1 cellular context compared by ENCODE assay signal in genomic region chr2:108533832-108534576, GRCh38.
TF ChIP-seq lines count a peak whose summit lies in the region.

Gene LIMS1, plus strand, starts transcription at chr2:108534470. Its CDS starts 93 bp downstream, at chr2:108534563.

TF ChIP-seq in HepG2, 621 proteins besides CTCF, POLR2A, EP300 and RAD21 (continued from another document and continues in another):
- peak; percentile 91 for TF ChIP-seq PRDM15 (CRISPR knock-in tag; IDR thresholded peaks at IDR 0.05)
- peak; percentile 60; the same call in 1 of the 2 replicates for TF ChIP-seq MED13 (CRISPR knock-in tag; IDR thresholded peaks at IDR 0.05)
- TF ChIP-seq ZNF709 (CRISPR knock-in tag; IDR thresholded peaks at IDR 0.05), result peak; percentile 79; the same call in 1 of the 2 replicates
- peak; percentile 91 for TF ChIP-seq TBX2 (CRISPR knock-in tag; IDR thresholded peaks at IDR 0.05; ENCODE audit: borderline replicate concordance)
- TF ChIP-seq ARID2 (CRISPR knock-in tag; IDR thresholded peaks at IDR 0.05; ENCODE audit: borderline replicate concordance), result peak; percentile 85; the same call in 1 of the 2 replicates
- no peak for TF ChIP-seq MAFK (conservative IDR thresholded peaks at IDR 0.05 in 1 of 2, IDR thresholded peaks at IDR 0.05 in 1 of 2; ENCODE audit: low read length in 2 of 2)
- peak; percentile 94; the same call in 1 of the 2 replicates for TF ChIP-seq ZNF614 (CRISPR knock-in tag; IDR thresholded peaks at IDR 0.05; ENCODE audit: borderline replicate concordance)
- TF ChIP-seq IKZF4 (CRISPR knock-in tag; IDR thresholded peaks at IDR 0.05; ENCODE audit: borderline replicate concordance, low read depth, not compliant biosample characterization), result peak; percentile 63
- no peak for TF ChIP-seq FIP1L1 (IDR thresholded peaks at IDR 0.05; ENCODE audit: borderline replicate concordance, insufficient read depth, low read depth, low read length)
- TF ChIP-seq ATF7-NPFF (CRISPR knock-in tag; IDR thresholded peaks at IDR 0.05; ENCODE audit: low read depth), result peak; percentile 90
- TF ChIP-seq AGO2 (optimal IDR thresholded peaks at IDR 0.05; ENCODE audit: low read depth, low read length), result peak; percentile 93
- TF ChIP-seq RNF2 (conservative IDR thresholded peaks at IDR 0.05; ENCODE audit: low read depth), result 0 out of 2 replicates have a peak, but pooled peaks have one; percentile 77
- TF ChIP-seq SATB2 (CRISPR knock-in tag; IDR thresholded peaks at IDR 0.05), result no peak
- TF ChIP-seq SIN3A (IDR thresholded peaks at IDR 0.05; ENCODE audit: borderline replicate concordance, low read depth, low read length), result peak; percentile 61; the same call in 1 of the 2 replicates
- TF ChIP-seq RERE (CRISPR knock-in tag; IDR thresholded peaks at IDR 0.05; ENCODE audit: low read depth), result no peak
- peak; percentile 21; the same call in 1 of the 2 replicates for TF ChIP-seq ZSCAN29 (CRISPR knock-in tag; conservative IDR thresholded peaks at IDR 0.05)
- peak; percentile 86 for TF ChIP-seq KAT8 (CRISPR knock-in tag; IDR thresholded peaks at IDR 0.05)
- no peak for TF ChIP-seq PCBP2 (optimal IDR thresholded peaks at IDR 0.05; ENCODE audit: low read depth, low read length, poor library complexity, severe bottlenecking)
- TF ChIP-seq FOSL2 (CRISPR knock-in tag; IDR thresholded peaks at IDR 0.05), result peak; percentile 26; the same call in 1 of the 2 replicates
- TF ChIP-seq ZNF768 (CRISPR knock-in tag; IDR thresholded peaks at IDR 0.05), result peak; percentile 78
- no peak for TF ChIP-seq CEBPZ (IDR thresholded peaks at IDR 0.05; ENCODE audit: low read length)
- TF ChIP-seq FOXK2 (IDR thresholded peaks at IDR 0.05), result no peak
- 0 out of 2 replicates have a peak, but pooled peaks have one; percentile 23 for TF ChIP-seq ZNF264 (CRISPR knock-in tag; IDR thresholded peaks at IDR 0.05)
- no peak for TF ChIP-seq TEAD3 (CRISPR knock-in tag; optimal IDR thresholded peaks at IDR 0.05; ENCODE audit: borderline replicate concordance)
- peak; percentile 82 to 94; a peak in 3 of 4 replicates for TF ChIP-seq HMGXB4 (CRISPR knock-in tag; IDR thresholded peaks at IDR 0.05; ENCODE audit: borderline replicate concordance in 1 of 2, low read depth in 1 of 2)
- TF ChIP-seq KLF11 (CRISPR knock-in tag; IDR thresholded peaks at IDR 0.05), result peak; percentile 91
- peak; percentile 90 for TF ChIP-seq GABPB1 (CRISPR knock-in tag; IDR thresholded peaks at IDR 0.05)
- peak; percentile 83; the same call in 1 of the 2 replicates for TF ChIP-seq GATA4 (IDR thresholded peaks at IDR 0.05; ENCODE audit: borderline replicate concordance, low read depth)
- TF ChIP-seq ATF7 (IDR thresholded peaks at IDR 0.05), result no peak
- TF ChIP-seq ATF7 (CRISPR knock-in tag; IDR thresholded peaks at IDR 0.05), result no peak; the same call in 1 of the 2 replicates
- TF ChIP-seq ZNF367 (CRISPR knock-in tag; IDR thresholded peaks at IDR 0.05; ENCODE audit: borderline replicate concordance), result no peak; the same call in 1 of the 2 replicates
- TF ChIP-seq CENPX (CRISPR knock-in tag; IDR thresholded peaks at IDR 0.05), result no peak
- peak; percentile 96 for TF ChIP-seq ZNF607 (CRISPR knock-in tag; IDR thresholded peaks at IDR 0.05; ENCODE audit: borderline replicate concordance)
- TF ChIP-seq GTF3A (CRISPR knock-in tag; conservative IDR thresholded peaks at IDR 0.05), result no peak
- 0 out of 2 replicates have a peak, but pooled peaks have one; percentile 52 for TF ChIP-seq ZNF180 (CRISPR knock-in tag; IDR thresholded peaks at IDR 0.05; ENCODE audit: borderline replicate concordance, low read depth)
- TF ChIP-seq LRRFIP1 (CRISPR knock-in tag; conservative IDR thresholded peaks at IDR 0.05), result peak; percentile 58; the same call in 1 of the 2 replicates
- TF ChIP-seq ZNF883 (CRISPR knock-in tag; IDR thresholded peaks at IDR 0.05; ENCODE audit: not compliant biosample characterization), result peak; percentile 98
- TF ChIP-seq PHF21A (CRISPR knock-in tag; IDR thresholded peaks at IDR 0.05), result peak; percentile 50; the same call in 1 of the 2 replicates
- TF ChIP-seq MED1 (CRISPR knock-in tag; IDR thresholded peaks at IDR 0.05), result peak; percentile 83
- peak; percentile 65; the same call in 1 of the 2 replicates for TF ChIP-seq ARHGAP35 (CRISPR knock-in tag; IDR thresholded peaks at IDR 0.05; ENCODE audit: borderline replicate concordance)
- TF ChIP-seq ZNF577 (CRISPR knock-in tag; IDR thresholded peaks at IDR 0.05; ENCODE audit: borderline replicate concordance, low read depth), result no peak; the same call in 1 of the 2 replicates
- TF ChIP-seq SOX13 (IDR thresholded peaks at IDR 0.05), result peak; percentile 34; the same call in 1 of the 2 replicates
- peak in 1 of 2 experiments; percentile 51; a peak in 2 of 4 replicates for TF ChIP-seq SOX13 (CRISPR knock-in tag; conservative IDR thresholded peaks at IDR 0.05 in 1 of 2, IDR thresholded peaks at IDR 0.05 in 1 of 2)
- TF ChIP-seq ZNF740 (CRISPR knock-in tag; IDR thresholded peaks at IDR 0.05), result peak; percentile 68
- TF ChIP-seq ZNF660 (CRISPR knock-in tag; IDR thresholded peaks at IDR 0.05; ENCODE audit: borderline replicate concordance, low read depth), result 0 out of 2 replicates have a peak, but pooled peaks have one; percentile 71
- TF ChIP-seq ZNF703 (CRISPR knock-in tag; IDR thresholded peaks at IDR 0.05; ENCODE audit: borderline replicate concordance), result peak; percentile 79; the same call in 1 of the 2 replicates
- no peak for TF ChIP-seq SIN3B (IDR thresholded peaks at IDR 0.05; ENCODE audit: low read length)
- peak; percentile 70 for TF ChIP-seq HOXA3 (CRISPR knock-in tag; IDR thresholded peaks at IDR 0.05)
- TF ChIP-seq MIXL1 (CRISPR knock-in tag; IDR thresholded peaks at IDR 0.05), result peak; percentile 29; the same call in 1 of the 2 replicates
